10 cellular contexts compared by ENCODE assay signal in genomic region chr15:68792901-68793766, GRCh38. TPM values are rescaled to one million over a fixed set of nuclear protein-coding genes. Genes with fewer than 3 reads are reported as not detected.
DNase-seq lines count a peak whose midpoint lies in the region; ATAC-seq, FAIRE-seq and TF ChIP-seq lines count a peak whose summit lies in the region.
"Had no signal": no experiment of that assay in that cellular context is flagged by ENCODE, and none has a peak within 500 bp of the region (broad histone marks: within the 10 kb centered on the region; RNA-seq: fewer than 3 reads in every experiment).

No MANE protein-coding gene starts in this region.

- FAIRE-seq in HepG2 (lab: Jason Lieb, UNC), result no peak

- H3K4me2 ChIP-seq in HepG2 (ENCODE audit: low read depth, low read length), result no peak overlapping the region

- no peak for TF ChIP-seq CTCF in brain (conservative IDR thresholded peaks at IDR 0.05)
- TF ChIP-seq CTCF in HepG2 (CRISPR knock-in tag; IDR thresholded peaks at IDR 0.05), result no peak
- TF ChIP-seq CTCF in suprapubic skin (IDR thresholded peaks at IDR 0.05), result no peak

- H4K20me1 ChIP-seq in HepG2 (ENCODE audit: insufficient read depth, low read length), result peaks cover 96% of the 10 kb centered on the region

- intact Hi-C loops in HepG2 (cut with micrococcal nuclease; ENCODE audit: unreplicated experiment), result no loop called here

- 83% methylated on average over 14 of the region's 14 CpGs for WGBS in HepG2 (ENCODE audit: low lambda C conversion rate)
- WGBS in suprapubic skin, result 51% methylated on average over 14 of the region's 14 CpGs

- H3K27ac Mint-ChIP-seq in activated naive CD4-positive, alpha-beta T cell treated with anti-CD3 and anti-CD28 coated beads, Interleukin-2, amount 10 ng/mL, durations not matched to agents 7 days and 5 days, result peak overlapping the region; percentile 87
- H3K27ac Mint-ChIP-seq in brain, result peak overlapping the region; percentile 0 to 94 (median 67)

- TF ChIP-seq EP300 in HepG2 (IDR thresholded peaks at IDR 0.05; ENCODE audit: low read depth in 2 of 2, low read length in 2 of 2), result no peak
- TF ChIP-seq EP300 in HepG2 (CRISPR knock-in tag; IDR thresholded peaks at IDR 0.05; ENCODE audit: borderline replicate concordance), result no peak
- TF ChIP-seq EP300 in suprapubic skin (IDR thresholded peaks at IDR 0.05), result no peak

- H3K9me3 ChIP-seq in HepG2 (ENCODE audit: low read length) (no peaks in the 10 kb centered on the region), suprapubic skin (no peaks in the 10 kb centered on the region)

- H3K36me3 Mint-ChIP-seq in activated naive CD4-positive, alpha-beta T cell treated with anti-CD3 and anti-CD28 coated beads, Interleukin-2, amount 10 ng/mL, durations not matched to agents 7 days and 5 days, result peaks cover 18% of the 10 kb centered on the region
- peaks cover 21% of the 10 kb centered on the region for H3K36me3 Mint-ChIP-seq in brain

- H3K36me3 ChIP-seq in HepG2 (replicated peaks in 1 of 2; ENCODE audit: control insufficient read depth in 1 of 2, insufficient read depth in 2 of 2, low read length in 2 of 2), result peaks cover 10 to 47% of the 10 kb centered on the region in 2 experiments; a peak in 4 of 5 replicates
- no peaks in the 10 kb centered on the region for H3K36me3 ChIP-seq in suprapubic skin

- H3K27me3 ChIP-seq in HepG2 (ENCODE audit: control insufficient read depth in 1 of 2, insufficient read depth in 2 of 2, low read length in 2 of 2) (no peaks in the 10 kb centered on the region), suprapubic skin (no peaks in the 10 kb centered on the region)

- ATAC-seq in HepG2, result no peak; the same call in 2 of the 3 replicates
- no peak for ATAC-seq in SK-N-SH treated with all-trans-retinoic acid at 6 μM for 48 hours

- H2AFZ ChIP-seq in HepG2 (ENCODE audit: low read length), result no peak overlapping the region

- peaks cover 89% of the 10 kb centered on the region for H3K4me1 Mint-ChIP-seq in activated naive CD4-positive, alpha-beta T cell treated with anti-CD3 and anti-CD28 coated beads, Interleukin-2, amount 10 ng/mL, durations not matched to agents 7 days and 5 days
- H3K4me1 Mint-ChIP-seq in brain, result peaks cover 98% of the 10 kb centered on the region

- TF ChIP-seq POLR2A in HepG2 (IDR thresholded peaks at IDR 0.05; ENCODE audit: insufficient read depth in 1 of 2, low read depth in 2 of 2, low read length in 2 of 2), result no peak
- TF ChIP-seq POLR2A in suprapubic skin (IDR thresholded peaks at IDR 0.05), result no peak

- peaks cover 96% of the 10 kb centered on the region for H3K79me2 ChIP-seq in HepG2 (ENCODE audit: insufficient read depth, low read length)

- no peak for DNase-seq in activated naive CD4-positive, alpha-beta T cell treated with anti-CD3 and anti-CD28 coated beads, Interleukin-2, amount 10 ng/mL, durations not matched to agents 7 days and 5 days
- no peak for DNase-seq in activated naive CD4-positive, alpha-beta T cell treated with Interleukin-2 at 50 U/mL for 16 hours
- DNase-seq in HepG2 (ENCODE audit: low spot score) (no peak), suprapubic skin (ENCODE audit: low spot score in 2 of 2) (peak in 1 of 2 donors; percentile 84), KBM-7 (no peak), activated gamma-delta T cell (lab: John Stamatoyannopoulos, UW) (no peak)
- DNase-seq: activated effector memory CD4-positive, alpha-beta T cell treated with Interleukin-2 at 50 U/mL for 16 hours; NCI-H2171 had no signal

- peaks cover 58% of the 10 kb centered on the region for H3K4me1 ChIP-seq in HepG2 (ENCODE audit: insufficient read depth, low read length)
- H3K4me1 ChIP-seq in suprapubic skin, result peaks cover 98% of the 10 kb centered on the region

- H3K9ac ChIP-seq in HepG2 (ENCODE audit: insufficient read depth, low read depth, low read length), result no peak overlapping the region

- POLR2A ChIA-PET in HepG2 (lab: Yijun Ruan, JAX), result no interaction called here

- H3K27ac ChIP-seq in HepG2 (ENCODE audit: extremely low read length, insufficient read depth, low read length) (no peak overlapping the region), suprapubic skin (peak overlapping the region; percentile 66)

- no peak overlapping the region for H3K4me3 Mint-ChIP-seq in activated naive CD4-positive, alpha-beta T cell treated with anti-CD3 and anti-CD28 coated beads, Interleukin-2, amount 10 ng/mL, durations not matched to agents 7 days and 5 days
- H3K4me3 Mint-ChIP-seq in brain, result peak overlapping the region in 1 of 5 experiments; percentile 24

- no TSS peak for BruUV-seq in HepG2 (replicated peaks; lab: Mats Ljungman, UMichigan)

- no peaks in the 10 kb centered on the region for H3K27me3 Mint-ChIP-seq in activated naive CD4-positive, alpha-beta T cell treated with anti-CD3 and anti-CD28 coated beads, Interleukin-2, amount 10 ng/mL, durations not matched to agents 7 days and 5 days
- no peaks in the 10 kb centered on the region for H3K27me3 Mint-ChIP-seq in brain

- in situ Hi-C loops in HepG2 (cut with HindIII; ENCODE audit: extremely low pct_ligation_motif_present, low pct_unique_long_range_greater_than_20kb) (no loop called here), KBM-7 (cut with MboI; ENCODE audit: low pct_unique_long_range_greater_than_20kb, low sequenced_read_pairs) (no loop called here)

- no peaks in the 10 kb centered on the region for H3K9me3 Mint-ChIP-seq in activated naive CD4-positive, alpha-beta T cell treated with anti-CD3 and anti-CD28 coated beads, Interleukin-2, amount 10 ng/mL, durations not matched to agents 7 days and 5 days
- no peaks in the 10 kb centered on the region for H3K9me3 Mint-ChIP-seq in brain

- H3K4me3 ChIP-seq in HepG2 (replicated peaks in 1 of 3; ENCODE audit: insufficient read depth in 1 of 3, low read depth in 2 of 3, low read length in 3 of 3) (no peak overlapping the region), suprapubic skin (no peak overlapping the region)

- CTCF ChIA-PET in activated naive CD4-positive, alpha-beta T cell treated with anti-CD3 and anti-CD28 coated beads, Interleukin-2, amount 10 ng/mL, durations not matched to agents 7 days and 5 days (lab: Charles Lee), result interaction anchor here (0.8 to 1.9 kb wide), 4 partner anchors 9 to 37 kb away, joined by 3 to 7 read pairs (median 3); no protein-coding TSS in a partner anchor
- CTCF ChIA-PET in HepG2 (lab: Yijun Ruan, JAX; ENCODE audit: low intra/inter-chr PET ratio, low total read pairs), result no interaction called here

- TF ChIP-seq RAD21 in HepG2 (CRISPR knock-in tag; IDR thresholded peaks at IDR 0.05), result no peak

TF ChIP-seq in HepG2, 621 proteins besides CTCF, POLR2A, EP300 and RAD21 (continues in another document):
- TF ChIP-seq MLLT10 (CRISPR knock-in tag; IDR thresholded peaks at IDR 0.05), result no peak
- TF ChIP-seq RBM22 (optimal IDR thresholded peaks at IDR 0.05; ENCODE audit: low read length), result peak; percentile 14
- TF ChIP-seq, protein P1, sequence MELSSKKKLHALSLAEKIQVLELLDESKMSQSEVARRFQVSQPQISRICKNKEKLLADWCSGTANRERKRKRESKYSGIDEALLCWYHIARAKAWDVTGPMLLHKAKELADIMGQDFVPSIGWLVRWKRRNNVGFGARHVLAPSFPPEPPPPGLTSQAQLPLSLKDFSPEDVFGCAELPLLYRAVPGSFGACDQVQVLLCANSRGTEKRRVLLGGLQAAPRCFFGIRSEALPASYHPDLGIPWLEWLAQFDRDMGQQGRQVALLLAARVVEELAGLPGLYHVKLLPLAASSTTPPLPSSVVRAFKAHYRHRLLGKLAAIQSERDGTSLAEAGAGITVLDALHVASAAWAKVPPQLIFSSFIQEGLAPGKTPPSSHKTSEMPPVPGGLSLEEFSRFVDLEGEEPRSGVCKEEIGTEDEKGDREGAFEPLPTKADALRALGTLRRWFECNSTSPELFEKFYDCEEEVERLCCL (CRISPR knock-in tag; IDR thresholded peaks at IDR 0.05; ENCODE audit: borderline replicate concordance), result no peak

RNA-seq across cellular contexts. Expression of gene ANP32A, which starts 27.6 kb away (rescaled TPM):
- polyA plus RNA-seq in brain (ENCODE audit: insufficient read depth, low read depth, low replicate concordance) (214 TPM), HepG2 (2011; rRNA removed) (49.3 and 60.6 TPM in 2 replicates)
- total RNA-seq in HepG2 (2016; rRNA removed; fragmentation: Illumina TruSeq; extraction: Trizol) (206 and 323 TPM in 2 replicates), suprapubic skin (100 to 1,000 TPM in 1 of 4 donors, 10 to 100 TPM in 3; 25.5 to 101 (median 31.3) TPM)
- total RNA-seq in HepG2 (2016; cell fraction: cytosol; rRNA removed; fragmentation: Illumina TruSeq; extraction: Trizol; ENCODE audit: low read depth), result 20.6 and 23.7 TPM in 2 replicates
- total RNA-seq in HepG2 (2016; cell fraction: insoluble cytoplasmic fraction; rRNA removed; fragmentation: Illumina TruSeq; extraction: Trizol), result 211 and 312 TPM in 2 replicates
- total RNA-seq in HepG2 (2016; cell fraction: membrane; rRNA removed; fragmentation: Illumina TruSeq; extraction: Trizol), result 33.5 and 37.5 TPM in 2 replicates
- total RNA-seq in HepG2 (2016; cell fraction: nucleus; rRNA removed; fragmentation: Illumina TruSeq; extraction: Trizol), result 81.8 and 84.7 TPM in 2 replicates
- polyA plus RNA-seq in HepG2 (2011; cell fraction: cytosol; rRNA removed), result 28.0 and 36.6 TPM in 2 replicates
- 25.1 and 25.6 TPM in 2 replicates for polyA plus RNA-seq in HepG2 (2011; cell fraction: nucleus; rRNA removed)
- polyA plus RNA-seq in HepG2 (2012), result 144 and 186 TPM in 2 replicates
- polyA plus RNA-seq in HepG2 (2016; cell fraction: cytosol; fragmentation: Illumina TruSeq; extraction: Trizol; ENCODE audit: low read depth), result 21.7 and 22.0 TPM in 2 replicates
- 513 and 558 TPM in 2 replicates for polyA plus RNA-seq in HepG2 (2016; cell fraction: insoluble cytoplasmic fraction; fragmentation: Illumina TruSeq; extraction: Trizol; ENCODE audit: low read depth)
- 26.3 and 31.3 TPM in 2 replicates for polyA plus RNA-seq in HepG2 (2016; cell fraction: membrane; fragmentation: Illumina TruSeq; extraction: Trizol; ENCODE audit: low read depth)
- 158 and 180 TPM in 2 replicates for polyA plus RNA-seq in HepG2 (2016; cell fraction: nucleus; fragmentation: Illumina TruSeq; extraction: Trizol; ENCODE audit: insufficient read depth, low read depth)
- polyA minus RNA-seq in HepG2 (2011; rRNA and poly(A)+ RNA removed; ENCODE audit: low replicate concordance), result 22.9 and 64.5 TPM in 2 replicates
- 29.8 and 35.1 TPM in 2 replicates for polyA minus RNA-seq in HepG2 (2011; cell fraction: cytosol; rRNA and poly(A)+ RNA removed)
- 54.8 and 55.4 TPM in 2 replicates for polyA minus RNA-seq in HepG2 (2011; cell fraction: nucleus; rRNA and poly(A)+ RNA removed)
